1 cellular context compared by ENCODE assay signal in the genomic region with DNA sequence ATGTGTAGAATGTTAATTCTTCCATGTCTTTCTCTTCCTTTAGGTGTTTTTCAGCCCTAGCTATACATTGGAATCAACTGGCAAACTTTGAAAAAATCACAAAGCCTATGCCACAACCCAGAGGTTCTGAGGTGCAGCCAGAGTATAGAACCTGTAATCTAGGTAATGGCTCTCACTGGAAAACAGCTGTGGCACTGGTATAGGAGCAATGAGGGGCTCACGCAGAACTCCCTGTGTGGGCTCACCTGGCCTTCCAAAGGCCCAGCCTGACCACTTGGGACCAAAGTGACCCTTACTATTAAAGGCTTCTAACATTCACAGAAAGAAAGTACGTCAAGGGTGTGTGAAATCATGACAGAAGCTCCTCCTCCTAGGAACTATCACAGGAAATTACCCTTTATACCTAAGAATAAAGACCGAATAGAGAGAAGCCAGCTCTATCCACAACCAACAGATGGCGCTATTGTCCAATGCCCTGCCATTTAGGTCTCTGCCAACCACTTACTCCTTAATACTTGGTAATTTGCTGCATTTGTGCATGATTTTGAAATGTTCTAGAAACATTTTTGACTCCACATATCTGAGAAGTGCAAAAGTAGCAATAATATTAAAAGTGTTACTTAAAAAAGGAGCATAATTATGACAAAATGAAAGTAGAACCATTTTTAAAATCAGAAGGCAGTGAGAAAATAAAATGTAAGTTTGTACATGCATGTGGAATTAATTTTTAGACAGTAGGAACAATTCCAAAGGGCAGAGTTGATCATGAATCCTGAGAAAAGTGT.
TF ChIP-seq lines count a peak whose summit lies in the region.

No MANE protein-coding gene starts in this region.

TF ChIP-seq in HCT116, 20 proteins besides CTCF, POLR2A, EP300 and RAD21 (continued from another document):
- no peak for TF ChIP-seq CBX3 (IDR thresholded peaks at IDR 0.05; ENCODE audit: low read depth)
- no peak for TF ChIP-seq CEBPB (IDR thresholded peaks at IDR 0.05; ENCODE audit: low read depth)
